Comparison of ENCODE assay signal across 1 cellular context in the genomic region with DNA sequence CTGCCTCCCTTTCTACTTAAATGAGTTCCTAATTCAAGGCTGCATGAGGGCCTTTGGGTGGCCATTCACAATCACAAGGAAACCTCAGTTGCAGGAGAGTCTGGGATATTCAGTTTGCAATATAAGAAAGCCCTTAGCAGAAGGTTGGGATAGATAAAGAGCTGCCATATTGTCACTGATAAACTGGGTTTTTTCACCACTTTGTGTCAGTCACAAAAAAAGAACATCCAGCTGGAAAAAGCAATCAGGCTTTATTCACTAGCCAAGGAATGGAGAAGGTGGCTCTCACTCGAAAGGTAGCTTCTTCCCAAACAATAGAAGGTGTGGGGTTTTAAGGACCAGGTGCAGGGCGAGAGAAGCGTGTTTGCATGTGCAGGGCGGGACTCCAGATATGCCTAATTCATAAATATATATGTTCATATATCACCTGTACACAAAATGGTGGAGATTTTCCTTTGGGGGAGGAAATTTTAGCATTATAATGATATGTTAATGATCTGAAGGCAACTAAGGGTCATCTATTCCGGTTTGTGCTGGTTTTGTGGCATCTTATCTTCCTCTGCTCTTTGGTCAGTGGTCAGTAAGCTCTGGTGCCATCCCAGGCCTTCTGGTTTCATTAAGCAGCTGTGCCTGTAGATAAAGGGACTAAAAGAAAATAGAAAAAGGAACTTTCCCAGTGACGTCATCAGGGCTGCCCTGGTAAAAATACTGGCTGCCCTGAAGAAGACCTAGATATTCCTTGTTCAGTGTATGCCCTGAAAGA.
TF ChIP-seq lines count a peak whose summit lies in the region.

No MANE protein-coding gene starts in this region.

TF ChIP-seq in GM23338, 12 proteins besides CTCF, POLR2A, EP300 and RAD21 (continued from another document):
- no peak for TF ChIP-seq ZNF462 (CRISPR knock-in tag; IDR thresholded peaks at IDR 0.05)
- TF ChIP-seq, protein P1, sequence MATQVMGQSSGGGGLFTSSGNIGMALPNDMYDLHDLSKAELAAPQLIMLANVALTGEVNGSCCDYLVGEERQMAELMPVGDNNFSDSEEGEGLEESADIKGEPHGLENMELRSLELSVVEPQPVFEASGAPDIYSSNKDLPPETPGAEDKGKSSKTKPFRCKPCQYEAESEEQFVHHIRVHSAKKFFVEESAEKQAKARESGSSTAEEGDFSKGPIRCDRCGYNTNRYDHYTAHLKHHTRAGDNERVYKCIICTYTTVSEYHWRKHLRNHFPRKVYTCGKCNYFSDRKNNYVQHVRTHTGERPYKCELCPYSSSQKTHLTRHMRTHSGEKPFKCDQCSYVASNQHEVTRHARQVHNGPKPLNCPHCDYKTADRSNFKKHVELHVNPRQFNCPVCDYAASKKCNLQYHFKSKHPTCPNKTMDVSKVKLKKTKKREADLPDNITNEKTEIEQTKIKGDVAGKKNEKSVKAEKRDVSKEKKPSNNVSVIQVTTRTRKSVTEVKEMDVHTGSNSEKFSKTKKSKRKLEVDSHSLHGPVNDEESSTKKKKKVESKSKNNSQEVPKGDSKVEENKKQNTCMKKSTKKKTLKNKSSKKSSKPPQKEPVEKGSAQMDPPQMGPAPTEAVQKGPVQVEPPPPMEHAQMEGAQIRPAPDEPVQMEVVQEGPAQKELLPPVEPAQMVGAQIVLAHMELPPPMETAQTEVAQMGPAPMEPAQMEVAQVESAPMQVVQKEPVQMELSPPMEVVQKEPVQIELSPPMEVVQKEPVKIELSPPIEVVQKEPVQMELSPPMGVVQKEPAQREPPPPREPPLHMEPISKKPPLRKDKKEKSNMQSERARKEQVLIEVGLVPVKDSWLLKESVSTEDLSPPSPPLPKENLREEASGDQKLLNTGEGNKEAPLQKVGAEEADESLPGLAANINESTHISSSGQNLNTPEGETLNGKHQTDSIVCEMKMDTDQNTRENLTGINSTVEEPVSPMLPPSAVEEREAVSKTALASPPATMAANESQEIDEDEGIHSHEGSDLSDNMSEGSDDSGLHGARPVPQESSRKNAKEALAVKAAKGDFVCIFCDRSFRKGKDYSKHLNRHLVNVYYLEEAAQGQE (IDR thresholded peaks at IDR 0.05; ENCODE audit: unreplicated experiment), result no peak
